ENCODE assay signal across 9 cellular contexts in the genomic region with DNA sequence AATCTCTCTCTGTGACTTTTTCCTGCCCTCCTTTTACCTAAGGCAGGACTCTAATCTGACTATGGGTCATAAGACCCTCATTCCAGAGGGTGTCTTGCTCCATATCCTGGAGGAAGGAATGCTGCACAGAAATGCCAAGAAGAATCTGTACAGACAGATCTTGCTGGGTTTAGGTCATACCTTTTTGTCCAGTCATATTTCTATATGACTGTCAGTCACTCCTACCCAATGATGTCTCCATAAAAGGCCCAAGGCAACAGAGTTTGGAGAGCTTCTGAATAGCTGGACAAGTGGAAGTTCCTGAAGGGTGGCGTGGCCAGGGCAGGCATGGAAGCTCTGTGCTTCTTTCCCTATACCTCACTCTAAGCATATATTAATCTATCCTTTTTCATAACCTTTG. TPM values are rescaled to one million over a fixed set of nuclear protein-coding genes. Genes with fewer than 3 reads are reported as not detected.
"Had no signal": no experiment of that assay in that cellular context is flagged by ENCODE, and none has a peak within 500 bp of the region (broad histone marks: within the 10 kb centered on the region; RNA-seq: fewer than 3 reads in every experiment).

No MANE protein-coding gene starts in this region.

- H2AFZ ChIP-seq: GM23338 had no signal

- H3K27ac Mint-ChIP-seq: GM23338, H9 had no signal

- H3K9me3 Mint-ChIP-seq: GM23338, H9 had no signal

- ATAC-seq: GM23338, HepG2 had no signal

- FAIRE-seq: H1, H54, HepG2 had no signal

- H3K4me3 ChIP-seq: GM23338 had no signal

- H3K4me3 Mint-ChIP-seq: GM23338, H9 had no signal

- H3K27ac ChIP-seq: HL-60 had no signal

- DNase-seq: H9, HCEC 1CT, IMR-90 had no signal

RNA-seq across cellular contexts. Expression of a gene that starts 47.5 kb away (rescaled TPM):
- total RNA-seq: HepG2, HT1080, IMR-90 had no signal
- polyA plus RNA-seq: HepG2, IMR-90 had no signal
